9 cellular contexts compared by ENCODE assay signal in genomic region chr1:44811714-44812151, GRCh38. TPM values are rescaled to one million over a fixed set of nuclear protein-coding genes. Genes with fewer than 3 reads are reported as not detected.
A peak's percentile ranks its signal among the peaks of the same experiment; 100 is the strongest.
DNase-seq lines count a peak whose midpoint lies in the region; ATAC-seq and TF ChIP-seq lines count a peak whose summit lies in the region.
"Had no signal": no experiment of that assay in that cellular context is flagged by ENCODE, and none has a peak within 500 bp of the region (broad histone marks: within the 10 kb centered on the region; RNA-seq: fewer than 3 reads in every experiment).

No MANE protein-coding gene starts in this region.

- no peak overlapping the region for H2BK5ac ChIP-seq in mesendoderm (ENCODE audit: low read length)

- H3K18ac ChIP-seq in mesendoderm (ENCODE audit: low read length): no peak overlapping the region

- peaks cover 22% of the 10 kb centered on the region for H3K4me1 ChIP-seq in mesendoderm (ENCODE audit: control insufficient read depth, low read depth, low read length)
- H3K4me1 ChIP-seq in aorta (ENCODE audit: control insufficient read depth in 1 of 2, insufficient read depth in 2 of 2, low read length in 2 of 2): peaks cover 0 to 4% of the 10 kb centered on the region in 2 donors

- H3K27ac ChIP-seq in brain microvascular endothelial cell (peak overlapping the region; percentile 99), mesendoderm (ENCODE audit: low read depth, low read length) (no peak overlapping the region), aorta (ENCODE audit: low read depth in 1 of 2, low read length in 2 of 2) (peak overlapping the region in 1 of 2 donors; percentile 56)

- no peak overlapping the region for H2BK15ac ChIP-seq in mesendoderm (replicated peaks; ENCODE audit: low read depth)

- no peak overlapping the region for H3K23ac ChIP-seq in mesendoderm (ENCODE audit: low read length)

- H4K5ac ChIP-seq in mesendoderm (ENCODE audit: low read length): no peak overlapping the region

- no peaks in the 10 kb centered on the region for H3K79me1 ChIP-seq in mesendoderm (ENCODE audit: low read length)

- intact Hi-C loops in aorta (cut with DNase I): no loop called here

- no peaks in the 10 kb centered on the region for H3K9me3 ChIP-seq in aorta (ENCODE audit: control insufficient read depth, low read length)

- no peak overlapping the region for H3K9ac ChIP-seq in mesendoderm (ENCODE audit: low read length)

- H3K56ac ChIP-seq in mesendoderm (ENCODE audit: low read length): no peak overlapping the region

- no CpG with 5 or more reads among the region's 3 CpGs for WGBS in mesendoderm (ENCODE audit: extremely low coverage, insufficient coverage, low lambda C conversion rate)
- 57 to 66% methylated on average over 3 of the region's 3 CpGs for WGBS in aorta, 2 donors

- no peak overlapping the region for H3K4ac ChIP-seq in mesendoderm (ENCODE audit: low read depth, low read length)

- no peak overlapping the region for H4K8ac ChIP-seq in mesendoderm (ENCODE audit: low read depth, low read length)

- H3K4me3 ChIP-seq in brain microvascular endothelial cell (ENCODE audit: low read depth, low read length) (peak overlapping the region; percentile 30), mesendoderm (ENCODE audit: low read length) (no peak overlapping the region), aorta (ENCODE audit: low read length in 2 of 2) (no peak overlapping the region)

- H2BK120ac ChIP-seq in mesendoderm (ENCODE audit: low read depth, low read length): no peak overlapping the region

- H3K36me3 ChIP-seq in brain microvascular endothelial cell (replicated peaks) (peaks cover 28% of the 10 kb centered on the region), mesendoderm (ENCODE audit: control insufficient read depth, insufficient read depth, low read length) (no peaks in the 10 kb centered on the region), aorta (ENCODE audit: control insufficient read depth in 1 of 2, insufficient read depth in 2 of 2, low read length in 1 of 2) (no peaks in the 10 kb centered on the region)

- peak; percentile 24 for DNase-seq in stimulated activated CD4-positive, alpha-beta T cell treated with anti-CD3 and anti-CD28 coated beads, Interleukin-1b, Interleukin-23, amount 100 ng/mL, for 48 hours
- DNase-seq in stimulated activated CD4-positive, alpha-beta T cell treated with anti-CD3 and anti-CD28 coated beads, Interleukin-2, amount 100 ng/mL, for 48 hours: no peak
- DNase-seq in brain microvascular endothelial cell: peak; percentile 88
- DNase-seq in mesendoderm: peak; percentile 72
- DNase-seq in aorta: peak; percentile 77 to 81
- no peak for DNase-seq in KG1 (lab: John Stamatoyannopoulos, UW)
- DNase-seq in NCI-H187 treated with DMSO at 0.1 percent for 48 hours (lab: John Stamatoyannopoulos, UW): no peak
- no peak for DNase-seq in NCI-H2227 (lab: John Stamatoyannopoulos, UW; ENCODE audit: unreplicated experiment)

- no peak for ATAC-seq in aorta (ENCODE audit: low FRiP score)

- TF ChIP-seq CTCF in brain microvascular endothelial cell (IDR thresholded peaks at IDR 0.05; ENCODE audit: low read depth, low read length, missing control alignments): no peak

- H3K4me2 ChIP-seq in mesendoderm (ENCODE audit: low read length): no peak overlapping the region

- H3K79me2 ChIP-seq in mesendoderm (ENCODE audit: control insufficient read depth, insufficient read depth, low read length): no peaks in the 10 kb centered on the region

- in situ Hi-C loops in brain microvascular endothelial cell (cut with HindIII; ENCODE audit: low pct_ligation_motif_present, low sequenced_read_pairs): no loop called here

- no peaks in the 10 kb centered on the region for H3K27me3 ChIP-seq in brain microvascular endothelial cell (replicated peaks)
- H3K27me3 ChIP-seq in mesendoderm (ENCODE audit: insufficient read depth, low read length, poor library complexity): no peaks in the 10 kb centered on the region
- no peaks in the 10 kb centered on the region for H3K27me3 ChIP-seq in aorta (ENCODE audit: control insufficient read depth in 1 of 2, insufficient read depth in 2 of 2, low read length in 1 of 2)

- H2AK5ac ChIP-seq in mesendoderm (ENCODE audit: low read length): no peak overlapping the region

RNA-seq across cellular contexts. Expression of gene BTBD19, which starts 3.4 kb away (rescaled TPM):
- 0.95 TPM for polyA plus RNA-seq in mesendoderm (2013, experiment 1 of 2)
- polyA plus RNA-seq in mesendoderm (2013, experiment 2 of 2): 0.85 TPM
- total RNA-seq in aorta: 10 to 100 TPM; 38.5 to 41.1 TPM
- polyA plus RNA-seq in aorta: 10 to 100 TPM in 1 of 2 donors, 1 to 10 TPM in 1; 5.1 to 35.4 TPM

RNA-seq across cellular contexts. Expression of gene DYNLT4, which starts 4.6 kb away (rescaled TPM):
- polyA plus RNA-seq in mesendoderm (2013, experiment 1 of 2): not detected
- polyA plus RNA-seq in mesendoderm (2013, experiment 2 of 2): not detected
- under 1 TPM; 0.81 to 0.87 TPM for total RNA-seq in aorta
- 1 to 10 TPM in 1 of 2 donors, not detected in 1; 3.0 TPM for polyA plus RNA-seq in aorta
- total RNA-seq: activated CD8-positive, alpha-beta memory T cell treated with anti-CD3 and anti-CD28 coated beads for 36 hours had no signal

RNA-seq across cellular contexts. Expression of gene PLK3, which starts 11.6 kb away (rescaled TPM):
- polyA plus RNA-seq in mesendoderm (2013, experiment 1 of 2): 6.3 TPM
- 6.2 TPM for polyA plus RNA-seq in mesendoderm (2013, experiment 2 of 2)
- total RNA-seq in aorta: 10 to 100 TPM; 28.8 to 84.3 TPM
- polyA plus RNA-seq in aorta: 10 to 100 TPM; 16.2 to 73.3 TPM

RNA-seq across cellular contexts. Expression of gene BEST4, which starts 23.8 kb away (rescaled TPM):
- 0.56 TPM for polyA plus RNA-seq in mesendoderm (2013, experiment 1 of 2)
- polyA plus RNA-seq in mesendoderm (2013, experiment 2 of 2): 0.55 TPM
- total RNA-seq in aorta: under 1 TPM; 0.30 to 0.32 TPM
- 1 to 10 TPM; 1.1 to 1.8 TPM for polyA plus RNA-seq in aorta

RNA-seq across cellular contexts. Expression of gene PTCH2, which starts 31.3 kb away (rescaled TPM):
- 0.27 TPM for polyA plus RNA-seq in mesendoderm (2013, experiment 1 of 2)
- 0.25 TPM for polyA plus RNA-seq in mesendoderm (2013, experiment 2 of 2)
- 1 to 10 TPM; 1.7 to 6.3 TPM for total RNA-seq in aorta
- 1 to 10 TPM in 1 of 2 donors, under 1 TPM in 1; 0.38 to 6.7 TPM for polyA plus RNA-seq in aorta

Comparison
In these comparisons a context has a peak if more than half of its experiments do, and no peak if none do; other contexts are left out.
1. DNase-seq: peak in stimulated activated CD4-positive, alpha-beta T cell treated with anti-CD3 and anti-CD28 coated beads, Interleukin-1b, Interleukin-23, amount 100 ng/mL, for 48 hours (single experiment), brain microvascular endothelial cell (single experiment), mesendoderm (single experiment) and aorta (2 of 2); none in stimulated activated CD4-positive, alpha-beta T cell treated with anti-CD3 and anti-CD28 coated beads, Interleukin-2, amount 100 ng/mL, for 48 hours (0 of 2), KG1 (single experiment), NCI-H187 treated with DMSO at 0.1 percent for 48 hours (single experiment) and NCI-H2227 (single experiment).